ENCODE assay signal across 1 cellular context in the genomic region with DNA sequence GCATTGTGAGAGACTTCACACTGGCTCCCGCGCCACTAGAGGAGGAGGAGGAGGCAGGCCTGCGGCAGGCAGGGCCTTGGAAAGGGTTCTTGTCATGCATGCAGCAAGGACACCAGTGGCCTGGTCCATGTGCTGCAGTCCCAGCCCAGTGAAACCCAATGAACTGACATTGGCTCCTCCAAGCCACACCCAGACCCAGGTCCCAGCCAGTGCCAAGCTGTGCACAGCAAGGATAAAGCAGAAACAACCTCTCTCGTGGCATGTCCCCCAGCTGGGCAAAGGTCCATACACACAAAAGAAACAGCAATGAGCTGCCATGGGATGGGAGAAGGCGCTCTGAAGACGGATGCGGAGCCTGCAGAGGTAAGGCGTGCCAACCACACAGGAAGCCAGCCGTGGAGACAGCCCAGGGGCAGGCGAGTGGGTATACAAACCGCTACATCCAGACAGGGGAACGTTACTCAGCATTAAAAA.
TF ChIP-seq lines count a peak whose summit lies in the region.

No MANE protein-coding gene starts in this region.

TF ChIP-seq in WTC11, 78 proteins besides CTCF, POLR2A, EP300 and RAD21 (continued from another document):
- TF ChIP-seq, protein P1, sequence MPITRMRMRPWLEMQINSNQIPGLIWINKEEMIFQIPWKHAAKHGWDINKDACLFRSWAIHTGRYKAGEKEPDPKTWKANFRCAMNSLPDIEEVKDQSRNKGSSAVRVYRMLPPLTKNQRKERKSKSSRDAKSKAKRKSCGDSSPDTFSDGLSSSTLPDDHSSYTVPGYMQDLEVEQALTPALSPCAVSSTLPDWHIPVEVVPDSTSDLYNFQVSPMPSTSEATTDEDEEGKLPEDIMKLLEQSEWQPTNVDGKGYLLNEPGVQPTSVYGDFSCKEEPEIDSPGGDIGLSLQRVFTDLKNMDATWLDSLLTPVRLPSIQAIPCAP (CRISPR knock-in tag; IDR thresholded peaks at IDR 0.05): no peak
- TF ChIP-seq TP53 (CRISPR knock-in tag; IDR thresholded peaks at IDR 0.05): no peak
- TF ChIP-seq, protein P2, sequence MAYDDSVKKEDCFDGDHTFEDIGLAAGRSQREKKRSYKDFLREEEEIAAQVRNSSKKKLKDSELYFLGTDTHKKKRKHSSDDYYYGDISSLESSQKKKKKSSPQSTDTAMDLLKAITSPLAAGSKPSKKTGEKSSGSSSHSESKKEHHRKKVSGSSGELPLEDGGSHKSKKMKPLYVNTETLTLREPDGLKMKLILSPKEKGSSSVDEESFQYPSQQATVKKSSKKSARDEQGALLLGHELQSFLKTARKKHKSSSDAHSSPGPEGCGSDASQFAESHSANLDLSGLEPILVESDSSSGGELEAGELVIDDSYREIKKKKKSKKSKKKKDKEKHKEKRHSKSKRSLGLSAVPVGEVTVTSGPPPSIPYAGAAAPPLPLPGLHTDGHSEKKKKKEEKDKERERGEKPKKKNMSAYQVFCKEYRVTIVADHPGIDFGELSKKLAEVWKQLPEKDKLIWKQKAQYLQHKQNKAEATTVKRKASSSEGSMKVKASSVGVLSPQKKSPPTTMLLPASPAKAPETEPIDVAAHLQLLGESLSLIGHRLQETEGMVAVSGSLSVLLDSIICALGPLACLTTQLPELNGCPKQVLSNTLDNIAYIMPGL (CRISPR knock-in tag; IDR thresholded peaks at IDR 0.05): no peak
- TF ChIP-seq, protein P3, sequence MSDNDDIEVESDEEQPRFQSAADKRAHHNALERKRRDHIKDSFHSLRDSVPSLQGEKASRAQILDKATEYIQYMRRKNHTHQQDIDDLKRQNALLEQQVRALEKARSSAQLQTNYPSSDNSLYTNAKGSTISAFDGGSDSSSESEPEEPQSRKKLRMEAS (CRISPR knock-in tag; IDR thresholded peaks at IDR 0.05): no peak
- TF ChIP-seq RELA (CRISPR knock-in tag; IDR thresholded peaks at IDR 0.05; ENCODE audit: borderline replicate concordance): no peak
